In the genomic region with DNA sequence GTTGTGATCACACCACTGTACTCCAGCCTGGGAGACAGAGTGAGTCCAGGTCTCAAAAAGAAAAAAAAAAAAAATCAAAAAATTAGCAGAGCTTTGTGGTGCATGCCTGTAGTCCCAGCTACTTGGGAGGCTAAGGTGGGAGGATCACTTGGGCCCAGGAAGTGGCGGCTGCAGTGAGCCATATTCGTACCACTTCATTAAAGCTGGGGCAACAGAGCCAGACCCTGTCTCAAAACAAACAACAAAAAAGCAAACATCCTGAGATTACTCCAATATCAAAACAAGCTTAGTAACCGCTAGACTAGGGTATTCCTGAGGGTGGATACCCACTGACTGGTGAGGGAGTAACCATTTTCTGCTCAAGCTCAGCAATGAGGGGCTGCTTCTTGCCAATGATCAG, we compare ENCODE assay signal across 6 cellular contexts.
"Had no signal": no experiment of that assay in that cellular context is flagged by ENCODE, and none has a peak within 500 bp of the region (broad histone marks: within the 10 kb centered on the region; RNA-seq: fewer than 3 reads in every experiment).

No MANE protein-coding gene starts in this region.

- H3K4me3 ChIP-seq: GM23338 had no signal

- H3K36me3 Mint-ChIP-seq: IgD-negative memory B cell had no signal

- H3K4me2 ChIP-seq: GM23338 had no signal

- H3K4me3 Mint-ChIP-seq: GM23338, H9, HFFc6 had no signal

- DNase-seq: H9, HCEC 1CT, HFFc6, KG1 had no signal

- H3K9me3 Mint-ChIP-seq: GM23338, H9, HFFc6 had no signal

- ATAC-seq: GM23338 had no signal

- H3K27ac Mint-ChIP-seq: GM23338, H9, HFFc6 had no signal
